Comparison of ENCODE assay signal across 2 cellular contexts in the genomic region with DNA sequence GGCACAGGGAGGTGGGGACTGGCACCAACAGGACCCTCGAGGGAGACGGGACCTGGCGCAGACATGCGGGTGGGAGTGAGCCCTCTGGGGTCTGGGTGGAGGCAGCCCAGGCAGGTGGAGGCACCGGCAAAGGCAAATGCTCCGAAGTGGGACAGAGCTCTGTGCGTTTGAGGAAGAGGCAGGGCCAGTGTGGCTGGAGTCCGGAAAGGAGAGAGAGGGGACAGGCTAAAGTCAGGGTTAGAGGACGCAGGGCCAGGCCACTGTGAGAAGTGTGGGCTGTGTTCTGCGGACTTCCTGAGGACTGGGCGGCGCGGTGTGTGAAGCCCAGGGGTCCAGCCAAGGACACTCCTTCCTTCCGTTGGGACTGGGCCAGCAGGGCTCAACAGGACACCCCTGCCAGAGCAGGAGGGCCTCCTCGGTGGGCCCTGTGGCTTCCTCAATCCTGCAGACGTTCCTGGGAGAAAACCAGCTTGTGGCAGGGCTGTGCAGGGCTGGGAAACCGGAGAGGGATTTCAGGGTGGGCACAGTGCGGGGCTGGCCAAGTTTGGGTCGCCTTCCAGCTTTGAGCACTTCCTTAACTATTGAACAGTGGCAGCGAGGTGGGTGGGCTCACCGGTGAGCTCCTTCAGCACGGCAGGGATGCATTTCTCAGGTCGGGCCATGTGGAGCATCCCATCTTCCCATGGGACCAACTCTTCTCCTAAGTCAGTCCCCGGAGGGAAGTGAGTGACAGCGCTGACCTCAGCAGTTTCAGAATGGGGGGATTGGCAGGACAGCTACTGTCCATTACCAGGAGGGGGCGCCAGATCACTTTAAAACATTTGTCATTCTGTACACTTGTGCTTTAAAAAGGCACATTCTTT.
TF ChIP-seq lines count a peak whose summit lies in the region.

No MANE protein-coding gene starts in this region.

TF ChIP-seq in GM23338, 12 proteins besides CTCF, POLR2A, EP300 and RAD21:
- TF ChIP-seq EZH2phosphoT487 (IDR thresholded peaks at IDR 0.05; ENCODE audit: unreplicated experiment) (no peak), ZNF331 (CRISPR knock-in tag; IDR thresholded peaks at IDR 0.05; ENCODE audit: low read depth) (no peak), ZNF114 (CRISPR knock-in tag; IDR thresholded peaks at IDR 0.05) (no peak), NANOG (IDR thresholded peaks at IDR 0.05; ENCODE audit: borderline replicate concordance) (no peak), STAT1 (IDR thresholded peaks at IDR 0.05; ENCODE audit: unreplicated experiment) (no peak), EZH2 (IDR thresholded peaks at IDR 0.05; ENCODE audit: low read depth, unreplicated experiment) (no peak), POLR2AphosphoS5 (IDR thresholded peaks at IDR 0.05; ENCODE audit: low read depth) (no peak)
- TF ChIP-seq, protein P1, sequence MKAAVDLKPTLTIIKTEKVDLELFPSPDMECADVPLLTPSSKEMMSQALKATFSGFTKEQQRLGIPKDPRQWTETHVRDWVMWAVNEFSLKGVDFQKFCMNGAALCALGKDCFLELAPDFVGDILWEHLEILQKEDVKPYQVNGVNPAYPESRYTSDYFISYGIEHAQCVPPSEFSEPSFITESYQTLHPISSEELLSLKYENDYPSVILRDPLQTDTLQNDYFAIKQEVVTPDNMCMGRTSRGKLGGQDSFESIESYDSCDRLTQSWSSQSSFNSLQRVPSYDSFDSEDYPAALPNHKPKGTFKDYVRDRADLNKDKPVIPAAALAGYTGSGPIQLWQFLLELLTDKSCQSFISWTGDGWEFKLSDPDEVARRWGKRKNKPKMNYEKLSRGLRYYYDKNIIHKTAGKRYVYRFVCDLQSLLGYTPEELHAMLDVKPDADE (IDR thresholded peaks at IDR 0.05) = no peak
- TF ChIP-seq, protein P2, sequence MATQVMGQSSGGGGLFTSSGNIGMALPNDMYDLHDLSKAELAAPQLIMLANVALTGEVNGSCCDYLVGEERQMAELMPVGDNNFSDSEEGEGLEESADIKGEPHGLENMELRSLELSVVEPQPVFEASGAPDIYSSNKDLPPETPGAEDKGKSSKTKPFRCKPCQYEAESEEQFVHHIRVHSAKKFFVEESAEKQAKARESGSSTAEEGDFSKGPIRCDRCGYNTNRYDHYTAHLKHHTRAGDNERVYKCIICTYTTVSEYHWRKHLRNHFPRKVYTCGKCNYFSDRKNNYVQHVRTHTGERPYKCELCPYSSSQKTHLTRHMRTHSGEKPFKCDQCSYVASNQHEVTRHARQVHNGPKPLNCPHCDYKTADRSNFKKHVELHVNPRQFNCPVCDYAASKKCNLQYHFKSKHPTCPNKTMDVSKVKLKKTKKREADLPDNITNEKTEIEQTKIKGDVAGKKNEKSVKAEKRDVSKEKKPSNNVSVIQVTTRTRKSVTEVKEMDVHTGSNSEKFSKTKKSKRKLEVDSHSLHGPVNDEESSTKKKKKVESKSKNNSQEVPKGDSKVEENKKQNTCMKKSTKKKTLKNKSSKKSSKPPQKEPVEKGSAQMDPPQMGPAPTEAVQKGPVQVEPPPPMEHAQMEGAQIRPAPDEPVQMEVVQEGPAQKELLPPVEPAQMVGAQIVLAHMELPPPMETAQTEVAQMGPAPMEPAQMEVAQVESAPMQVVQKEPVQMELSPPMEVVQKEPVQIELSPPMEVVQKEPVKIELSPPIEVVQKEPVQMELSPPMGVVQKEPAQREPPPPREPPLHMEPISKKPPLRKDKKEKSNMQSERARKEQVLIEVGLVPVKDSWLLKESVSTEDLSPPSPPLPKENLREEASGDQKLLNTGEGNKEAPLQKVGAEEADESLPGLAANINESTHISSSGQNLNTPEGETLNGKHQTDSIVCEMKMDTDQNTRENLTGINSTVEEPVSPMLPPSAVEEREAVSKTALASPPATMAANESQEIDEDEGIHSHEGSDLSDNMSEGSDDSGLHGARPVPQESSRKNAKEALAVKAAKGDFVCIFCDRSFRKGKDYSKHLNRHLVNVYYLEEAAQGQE (IDR thresholded peaks at IDR 0.05; ENCODE audit: unreplicated experiment) = no peak
TF ChIP-seq in GM23338: peak in this region for 0.

TF ChIP-seq in H1, 55 proteins besides CTCF, POLR2A, EP300 and RAD21:
- TF ChIP-seq NRF1 (IDR thresholded peaks at IDR 0.05; ENCODE audit: low read depth, low read length) (no peak), GABPA (IDR thresholded peaks at IDR 0.05; ENCODE audit: borderline replicate concordance, insufficient read depth, low read length) (no peak), CEBPB (IDR thresholded peaks at IDR 0.05; ENCODE audit: low read depth, low read length) (no peak), POU5F1 (IDR thresholded peaks at IDR 0.05; ENCODE audit: low read depth, low read length) (no peak), CBX5 (IDR thresholded peaks at IDR 0.05; ENCODE audit: low read depth, low read length) (no peak), YY1 (IDR thresholded peaks at IDR 0.05; ENCODE audit: low read depth, low read length) (peak; percentile 63; the same call in 1 of the 2 replicates), TCF12 (IDR thresholded peaks at IDR 0.05; ENCODE audit: low read depth, low read length) (no peak), CREB1 (IDR thresholded peaks at IDR 0.05) (no peak), SUZ12 (IDR thresholded peaks at IDR 0.05; ENCODE audit: low read length) (no peak), MAFK (IDR thresholded peaks at IDR 0.05; ENCODE audit: low read depth, low read length) (peak; percentile 99), CHD7 (IDR thresholded peaks at IDR 0.05; ENCODE audit: insufficient replicate concordance, low read length) (no peak), SP4 (IDR thresholded peaks at IDR 0.05; ENCODE audit: low read length) (no peak), SIRT6 (IDR thresholded peaks at IDR 0.05; ENCODE audit: low read length) (no peak)
